In the genomic region with DNA sequence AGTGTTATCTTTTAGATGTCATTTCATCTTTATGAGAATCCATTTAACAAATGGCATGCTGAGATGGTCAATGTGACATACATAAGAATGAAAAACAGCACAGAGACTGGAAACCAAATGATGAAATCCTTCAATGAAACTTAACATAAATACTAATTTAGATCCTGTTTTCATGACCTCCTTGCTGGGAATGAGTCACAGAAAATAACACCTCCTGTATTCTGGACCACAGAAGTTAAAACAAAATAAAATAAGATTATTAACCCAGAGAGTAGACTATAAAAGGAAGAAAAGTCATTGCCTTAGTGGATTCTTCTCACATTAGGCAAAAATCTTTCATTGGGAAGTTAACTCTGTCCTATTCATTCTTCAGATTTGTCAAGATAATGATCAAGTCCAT, we compare ENCODE assay signal across 11 cellular contexts. TPM values are rescaled to one million over a fixed set of nuclear protein-coding genes. Genes with fewer than 3 reads are reported as not detected.
DNase-seq lines count a peak whose midpoint lies in the region; FAIRE-seq and TF ChIP-seq lines count a peak whose summit lies in the region.
"Had no signal": no experiment of that assay in that cellular context is flagged by ENCODE, and none has a peak within 500 bp of the region (broad histone marks: within the 10 kb centered on the region; RNA-seq: fewer than 3 reads in every experiment).

No MANE protein-coding gene starts in this region.

- H3K9ac ChIP-seq in BLaER1 (no peak overlapping the region), iPS-15b (ENCODE audit: low read depth, low read length) (no peak overlapping the region), kidney (ENCODE audit: low read length in 2 of 2) (no peak overlapping the region)

- H3K9me3 ChIP-seq in BLaER1 (peaks cover 27% of the 10 kb centered on the region), HAP-1 (no peaks in the 10 kb centered on the region), iPS-15b (ENCODE audit: control insufficient read depth, insufficient read depth, low read length) (no peaks in the 10 kb centered on the region), kidney (ENCODE audit: control insufficient read depth in 1 of 2, low read length in 2 of 2) (no peaks in the 10 kb centered on the region)

- peak overlapping the region; percentile 85 for H3K4me2 ChIP-seq in BLaER1

- H3K36me3 ChIP-seq in BLaER1, result peaks cover 41% of the 10 kb centered on the region
- H3K36me3 ChIP-seq in HAP-1 (replicated peaks), result no peaks in the 10 kb centered on the region; the same call in 1 of the 2 replicates
- no peaks in the 10 kb centered on the region for H3K36me3 ChIP-seq in iPS-15b (ENCODE audit: control insufficient read depth, insufficient read depth, low read length)
- H3K36me3 ChIP-seq in kidney (ENCODE audit: control insufficient read depth in 1 of 2, insufficient read depth in 2 of 2, low read length in 2 of 2), result no peaks in the 10 kb centered on the region

- H3K27me3 ChIP-seq in BLaER1 (no peaks in the 10 kb centered on the region), HAP-1 (ENCODE audit: low read depth) (no peaks in the 10 kb centered on the region), iPS-15b (ENCODE audit: control insufficient read depth, insufficient read depth, low read length) (no peaks in the 10 kb centered on the region), dorsolateral prefrontal cortex (peaks cover 0 to 9% (median 0%) of the 10 kb centered on the region in 45 donors)

- intact Hi-C loops in kidney (cut with DNase I) (no loop called here), dorsolateral prefrontal cortex (cut with DNase I) (loop anchor here (5.0 to 10.0 kb wide), 2 partner anchors 233 to 235 kb away; a partner anchor contains a TSS)

- no peak for DNase-seq in HAP-1 (ENCODE audit: low spot score in 2 of 2)
- DNase-seq in kidney, result no peak
- DNase-seq in RPMI8226, result no peak
- DNase-seq in dorsolateral prefrontal cortex, result no peak
- no peak for DNase-seq in CD1c-positive myeloid dendritic cell (ENCODE audit: extremely low spot score)
- DNase-seq: activated CD4-positive, alpha-beta T cell treated with anti-CD3 and anti-CD28 coated beads for 4 hours; DMS53; naive B cell had no signal

- H3K4me3 ChIP-seq in BLaER1 (peak overlapping the region; percentile 83; the same call in 1 of the 2 replicates), HAP-1 (peak overlapping the region; percentile 85), WI38 (ENCODE audit: low read depth, low read length) (peak overlapping the region; percentile 86), iPS-15b (ENCODE audit: low read depth, low read length) (peak overlapping the region; percentile 100), kidney (ENCODE audit: low read length in 2 of 2) (no peak overlapping the region), dorsolateral prefrontal cortex (no peak overlapping the region)

- in situ Hi-C loops in HAP-1 (cut with MboI; ENCODE audit: low sequenced_read_pairs), result no loop called here

- H4K20me1 ChIP-seq in BLaER1, result no peaks in the 10 kb centered on the region

- H3K27ac ChIP-seq in BLaER1 (no peak overlapping the region), kidney (ENCODE audit: low read depth in 2 of 2, low read length in 2 of 2) (no peak overlapping the region), dorsolateral prefrontal cortex (no peak overlapping the region)

- no peak for FAIRE-seq in kidney (lab: Jason Lieb, UNC)

- TF ChIP-seq CTCF in WI38 (IDR thresholded peaks at IDR 0.05; ENCODE audit: low read depth, low read length) (no peak), kidney (IDR thresholded peaks at IDR 0.05; ENCODE audit: borderline replicate concordance, extremely low read depth, insufficient read depth) (no peak), dorsolateral prefrontal cortex (IDR thresholded peaks at IDR 0.05 in 54 of 56, conservative IDR thresholded peaks at IDR 0.05 in 2 of 56; ENCODE audit: low read depth in 1 of 56, partially characterized antibody in 56 of 56) (no peak)

- H3K4me1 ChIP-seq in BLaER1 (peaks cover 25% of the 10 kb centered on the region), HAP-1 (peaks cover 26% of the 10 kb centered on the region), iPS-15b (ENCODE audit: control insufficient read depth, insufficient read depth, low read length) (peaks cover 16% of the 10 kb centered on the region), kidney (ENCODE audit: control insufficient read depth in 1 of 2, insufficient read depth in 1 of 2, low read depth in 1 of 2, low read length in 2 of 2) (peaks cover 6% of the 10 kb centered on the region in 2 donors)

RNA-seq across cellular contexts. Expression of a gene that starts 1.6 kb away (rescaled TPM):
- 2.0 TPM for total RNA-seq in kidney
- polyA plus RNA-seq in kidney (ENCODE audit: insufficient read depth, low read depth, low replicate concordance), result 2.7 TPM
- 1 to 10 TPM in 103 of 120 experiments, under 1 TPM in 17; 0.43 to 5.7 (median 1.9) TPM for total RNA-seq in dorsolateral prefrontal cortex

Comparison
In these comparisons a context has a peak if more than half of its experiments do, and no peak if none do; other contexts are left out.
1. H3K4me3 ChIP-seq: peak in BLaER1 (single experiment), HAP-1 (single experiment), WI38 (single experiment) and iPS-15b (single experiment); none in kidney (0 of 2) and dorsolateral prefrontal cortex (0 of 59).